Comparison of ENCODE assay signal across 10 cellular contexts in genomic region chr22:42934338-42934737, GRCh38.
A peak's percentile ranks its signal among the peaks of the same experiment; 100 is the strongest.
DNase-seq lines count a peak whose midpoint lies in the region; ATAC-seq, FAIRE-seq and TF ChIP-seq lines count a peak whose summit lies in the region.
"Had no signal": no experiment of that assay in that cellular context is flagged by ENCODE, and none has a peak within 500 bp of the region (broad histone marks: within the 10 kb centered on the region; RNA-seq: fewer than 3 reads in every experiment).

No MANE protein-coding gene starts in this region.

- H3K4me2 ChIP-seq in GM12878 (ENCODE audit: control insufficient read depth, insufficient read depth) (peak overlapping the region; percentile 98), mesenchymal stem cell (ENCODE audit: low read length, poor library complexity, severe bottlenecking) (no peak overlapping the region)

- H3K27ac ChIP-seq in GM12878 (ENCODE audit: control insufficient read depth, insufficient read depth) = peak overlapping the region; percentile 99
- peak overlapping the region; percentile 62 for H3K27ac ChIP-seq in mesenchymal stem cell (ENCODE audit: low read length, poor library complexity, severe bottlenecking)
- H3K27ac ChIP-seq in thoracic aorta = peak overlapping the region; percentile 97

- H3K9ac ChIP-seq in GM12878 (ENCODE audit: control insufficient read depth, insufficient read depth, low read length) (peak overlapping the region; percentile 91), mesenchymal stem cell (ENCODE audit: low read length) (peak overlapping the region; percentile 92)

- H3K9me3 ChIP-seq in GM12878 (replicated peaks; ENCODE audit: control insufficient read depth, insufficient read depth, low read length) (no peaks in the 10 kb centered on the region; the same call in 2 of the 3 replicates), mesenchymal stem cell (ENCODE audit: control insufficient read depth, low read length) (no peaks in the 10 kb centered on the region), thoracic aorta (no peaks in the 10 kb centered on the region)

- H3K4ac ChIP-seq in mesenchymal stem cell (ENCODE audit: low read depth in 1 of 2, low read length in 2 of 2) = peak overlapping the region; percentile 45 to 96

- H4K20me1 ChIP-seq in GM12878 (ENCODE audit: control insufficient read depth, insufficient read depth) = no peaks in the 10 kb centered on the region

- no peak overlapping the region for H2AFZ ChIP-seq in GM12878 (ENCODE audit: control insufficient read depth, low read depth, low read length)
- H2AFZ ChIP-seq in mesenchymal stem cell (ENCODE audit: low read depth, low read length) = no peak overlapping the region

- H4K8ac ChIP-seq in mesenchymal stem cell (ENCODE audit: low read length) = peak overlapping the region; percentile 63

- H2AK5ac ChIP-seq in mesenchymal stem cell (ENCODE audit: low read length, severe bottlenecking) = peak overlapping the region; percentile 13

- H3K4me1 ChIP-seq in GM12878 (ENCODE audit: control insufficient read depth, insufficient read depth, low read length) (peaks cover 74% of the 10 kb centered on the region), mesenchymal stem cell (ENCODE audit: control insufficient read depth, insufficient read depth, low read depth, low read length) (peaks cover 42% of the 10 kb centered on the region), thoracic aorta (ENCODE audit: control insufficient read depth in 1 of 2, low read depth in 2 of 2) (peaks cover 95 to 98% of the 10 kb centered on the region in 2 donors)

- TF ChIP-seq POLR2A in GM12878 (IDR thresholded peaks at IDR 0.05; ENCODE audit: low read depth, low read length) = 0 out of 2 replicates have a peak, but pooled peaks have one; percentile 48

- H3K4me3 Mint-ChIP-seq in T-helper 2 cell treated with Interferon-gamma antibody and Interleukin-4, amounts not matched to agents 5 μg/mL and 100 μg/mL, for 36 hours = peak overlapping the region; percentile 24

- peaks cover 2% of the 10 kb centered on the region for H3K36me3 Mint-ChIP-seq in T-helper 2 cell treated with Interferon-gamma antibody and Interleukin-4, amounts not matched to agents 5 μg/mL and 100 μg/mL, for 36 hours (ENCODE audit: low read depth)

- CTCF ChIA-PET in GM12878 (lab: Yijun Ruan, JAX) = interaction anchor here (0.8 to 1.4 kb wide), 7 partner anchors 10 to 217 kb away, joined by 3 to 6 read pairs (median 3); no protein-coding TSS in a partner anchor

- in situ Hi-C loops in GM12878 (cut with MboI) = no loop called here

- H2BK15ac ChIP-seq in mesenchymal stem cell (ENCODE audit: low read depth, poor library complexity, severe bottlenecking) = peak overlapping the region; percentile 60

- peaks cover 23% of the 10 kb centered on the region for H3K79me1 ChIP-seq in mesenchymal stem cell (replicated peaks; ENCODE audit: low read length, poor library complexity, severe bottlenecking)

- peak overlapping the region; percentile 23 for H3K27ac Mint-ChIP-seq in T-helper 2 cell treated with Interferon-gamma antibody and Interleukin-4, amounts not matched to agents 5 μg/mL and 100 μg/mL, for 36 hours

- H4K91ac ChIP-seq in mesenchymal stem cell (ENCODE audit: low read length) = peak overlapping the region; percentile 99

- H3K23ac ChIP-seq in mesenchymal stem cell (ENCODE audit: low read length in 2 of 2) = no peak overlapping the region

- no peak overlapping the region for H2BK5ac ChIP-seq in mesenchymal stem cell (ENCODE audit: low read depth, low read length, poor library complexity, severe bottlenecking)

- peak overlapping the region; percentile 69 for H2BK120ac ChIP-seq in mesenchymal stem cell (ENCODE audit: low read depth, low read length)

- H3K4me3 ChIP-seq in GM12878 (peak overlapping the region; percentile 74; the same call in 1 of the 2 replicates), mesenchymal stem cell (ENCODE audit: insufficient read depth in 1 of 2, low read depth in 1 of 2, low read length in 2 of 2) (no peak overlapping the region), thoracic aorta (peak overlapping the region; percentile 23)

- peak overlapping the region; percentile 95 to 97 for H3K18ac ChIP-seq in mesenchymal stem cell (ENCODE audit: low read depth in 1 of 2, low read length in 2 of 2)

- H3K27me3 ChIP-seq in GM12878 (replicated peaks in 1 of 2; ENCODE audit: control insufficient read depth in 2 of 2, insufficient read depth in 2 of 2, low read length in 1 of 2) (no peaks in the 10 kb centered on the region), mesenchymal stem cell (ENCODE audit: control insufficient read depth in 1 of 2, insufficient read depth in 1 of 2, low read length in 2 of 2) (no peaks in the 10 kb centered on the region), thoracic aorta (replicated peaks; ENCODE audit: insufficient read depth) (no peaks in the 10 kb centered on the region)

- H3K4me1 Mint-ChIP-seq in T-helper 2 cell treated with Interferon-gamma antibody and Interleukin-4, amounts not matched to agents 5 μg/mL and 100 μg/mL, for 36 hours (ENCODE audit: low read depth) = peaks cover 41% of the 10 kb centered on the region

- POLR2A ChIA-PET in GM12878 (lab: Charles Lee) = interaction anchor here (0.6 to 1.3 kb wide), 9 partner anchors 9 to 79 kb away, joined by 3 to 9 read pairs (median 3); no protein-coding TSS in a partner anchor

- no peak for TF ChIP-seq EP300 in GM12878 (IDR thresholded peaks at IDR 0.05; ENCODE audit: borderline replicate concordance in 1 of 2, control insufficient read depth in 1 of 2, low read depth in 2 of 2, low read length in 2 of 2)

- peak overlapping the region in 1 of 2 experiments; percentile 92 for H3K14ac ChIP-seq in mesenchymal stem cell (ENCODE audit: low read length in 2 of 2)

- no peak for TF ChIP-seq RAD21 in GM12878 (IDR thresholded peaks at IDR 0.05; ENCODE audit: insufficient read depth, low read depth, low read length)

- SMC1A ChIA-PET in GM12878 (lab: Charles Lee; ENCODE audit: uncharacterized antibody, unreplicated experiment) = interaction anchor here (0.7 to 2.0 kb wide), 19 partner anchors 10 to 101 kb away, joined by 3 to 19 read pairs (median 4); partner anchors contain the start of gene PACSIN2

- H3K36me3 ChIP-seq in GM12878 (ENCODE audit: control insufficient read depth in 2 of 2, insufficient read depth in 2 of 2, low read length in 1 of 2) (no peaks in the 10 kb centered on the region), mesenchymal stem cell (ENCODE audit: control insufficient read depth in 1 of 2, insufficient read depth in 2 of 2, low read depth in 1 of 2, low read length in 2 of 2) (peaks cover 0 to 3% of the 10 kb centered on the region in 2 experiments), thoracic aorta (no peaks in the 10 kb centered on the region)

- FAIRE-seq in GM12878 (lab: Jason Lieb, UNC) = no peak
- FAIRE-seq: A204.1, H54 had no signal

- intact Hi-C loops in GM12878 (cut with micrococcal nuclease; ENCODE audit: unreplicated experiment) = loop anchor here (5.0 kb wide), 1 partner anchor 78 kb away; no protein-coding TSS in a partner anchor

- no peaks in the 10 kb centered on the region for H3K9me3 Mint-ChIP-seq in T-helper 2 cell treated with Interferon-gamma antibody and Interleukin-4, amounts not matched to agents 5 μg/mL and 100 μg/mL, for 36 hours

- BruUV-seq in GM12878 (replicated peaks; lab: Mats Ljungman, UMichigan) = no TSS peak

- H2BK12ac ChIP-seq in mesenchymal stem cell (ENCODE audit: low read length in 2 of 2) = peak overlapping the region; percentile 12 to 81

- RAD21 ChIA-PET in GM12878 (lab: Charles Lee; ENCODE audit: unreplicated experiment) = interaction anchor here (0.5 to 2.1 kb wide), 12 partner anchors 10 to 1110 kb away, joined by 3 to 10 read pairs (median 4); no protein-coding TSS in a partner anchor

- TF ChIP-seq CTCF in GM12878 (IDR thresholded peaks at IDR 0.05 in 2 of 3, conservative IDR thresholded peaks at IDR 0.05 in 1 of 3; ENCODE audit: control insufficient read depth in 2 of 3, extremely low read depth in 1 of 3, insufficient read depth in 1 of 3, low read depth in 3 of 3, low read length in 3 of 3) = no peak
- no peak for TF ChIP-seq CTCF in thoracic aorta (IDR thresholded peaks at IDR 0.05)
- no peak for TF ChIP-seq CTCF in GM20000 (IDR thresholded peaks at IDR 0.05; ENCODE audit: extremely low read depth, missing control alignments)

- ATAC-seq in GM12878 = peak; percentile 10
- ATAC-seq in thoracic aorta (ENCODE audit: insufficient number of reproducible peaks, low FRiP score, low read depth) = no peak

- no peak for DNase-seq in T-helper 2 cell treated with Interferon-gamma antibody and Interleukin-4, amounts not matched to agents 5 μg/mL and 100 μg/mL, for 36 hours (ENCODE audit: low spot score)
- DNase-seq in T-helper 2 cell (no peak), GM12878 (ENCODE audit: low read depth, low spot score) (no peak), mesenchymal stem cell (no peak), thoracic aorta (ENCODE audit: low spot score) (no peak), SK-N-DZ (ENCODE audit: low spot score) (no peak), GM20000 (ENCODE audit: low spot score) (no peak), NCI-H2107 (lab: John Stamatoyannopoulos, UW) (no peak)

- WGBS in GM12878 (ENCODE audit: insufficient coverage, insufficient replicate concordance, low lambda C conversion rate, missing lambda C conversion rate) = 53% methylated on average over 5 of the region's 5 CpGs
- WGBS in mesenchymal stem cell = 79% methylated on average over 5 of the region's 5 CpGs

- peaks cover 84% of the 10 kb centered on the region for H3K79me2 ChIP-seq in GM12878 (ENCODE audit: control insufficient read depth, insufficient read depth, low read length)

- no peaks in the 10 kb centered on the region for H3K27me3 Mint-ChIP-seq in T-helper 2 cell treated with Interferon-gamma antibody and Interleukin-4, amounts not matched to agents 5 μg/mL and 100 μg/mL, for 36 hours (ENCODE audit: low read depth)

TF ChIP-seq in GM12878, 131 proteins besides CTCF, POLR2A, EP300 and RAD21 (continues in another document):
- TF ChIP-seq DPF2 (IDR thresholded peaks at IDR 0.05) = peak; percentile 9; the same call in 1 of the 2 replicates
- TF ChIP-seq CBFB (IDR thresholded peaks at IDR 0.05; ENCODE audit: low read depth) = no peak
- no peak for TF ChIP-seq BRCA1 (IDR thresholded peaks at IDR 0.05; ENCODE audit: low read depth, low read length)
- no peak for TF ChIP-seq GABPA (IDR thresholded peaks at IDR 0.05; ENCODE audit: low read depth)
- no peak for TF ChIP-seq JUNB (IDR thresholded peaks at IDR 0.05)
- no peak for TF ChIP-seq PAX5 (IDR thresholded peaks at IDR 0.05; ENCODE audit: borderline replicate concordance, low read depth, low read length)
- TF ChIP-seq NR2F1 (conservative IDR thresholded peaks at IDR 0.05) = no peak
- peak; percentile 57; the same call in 1 of the 2 replicates for TF ChIP-seq POLR2AphosphoS5 (IDR thresholded peaks at IDR 0.05; ENCODE audit: low read length)
- TF ChIP-seq NBN (IDR thresholded peaks at IDR 0.05) = 0 out of 2 replicates have a peak, but pooled peaks have one; percentile 42

Comparison
In these comparisons a context has a peak if more than half of its experiments do, and no peak if none do; other contexts are left out.
1. H3K4me3 ChIP-seq: peak in GM12878 (single experiment) and thoracic aorta (single experiment); none in mesenchymal stem cell (0 of 2).
2. Peak in every context shown above with its lines, with median percentiles within 50 percentile points of each other: H3K27ac ChIP-seq.